ENCODE assay signal across 16 cellular contexts in the genomic region with DNA sequence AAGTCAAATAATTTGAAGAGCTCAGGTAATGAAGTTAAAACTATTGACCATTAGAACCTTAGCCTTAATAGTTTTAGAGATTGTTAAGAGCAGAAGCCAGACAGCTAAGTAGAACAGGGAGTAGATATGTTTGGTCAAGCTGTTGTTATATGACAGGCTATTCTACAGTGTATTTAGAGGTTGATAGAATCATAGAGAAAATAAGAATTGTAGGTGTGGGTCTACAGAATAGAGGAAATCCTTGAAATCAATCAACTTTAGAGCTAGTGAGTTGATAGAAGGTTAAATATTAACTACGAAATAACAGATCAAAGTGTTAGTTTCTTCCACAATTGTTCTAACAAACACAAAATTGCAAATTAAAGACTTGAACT.
DNase-seq lines count a peak whose midpoint lies in the region; ATAC-seq and TF ChIP-seq lines count a peak whose summit lies in the region.
"Had no signal": no experiment of that assay in that cellular context is flagged by ENCODE, and none has a peak within 500 bp of the region (broad histone marks: within the 10 kb centered on the region; RNA-seq: fewer than 3 reads in every experiment).

No MANE protein-coding gene starts in this region.

- no peaks in the 10 kb centered on the region for H3K36me3 ChIP-seq in GM23248 (ENCODE audit: low read depth)
- no peaks in the 10 kb centered on the region for H3K36me3 ChIP-seq in SK-N-SH (replicated peaks in 1 of 2; ENCODE audit: control insufficient read depth in 1 of 2, insufficient read depth in 2 of 2, low read length in 1 of 2)

- H3K4me2 ChIP-seq in GM23248 (ENCODE audit: unreplicated experiment) = peak overlapping the region; percentile 82
- H3K4me2 ChIP-seq in SK-N-SH = peak overlapping the region; percentile 46; the same call in 1 of the 2 replicates
- H3K4me2 ChIP-seq: A549 had no signal

- H4K20me1 ChIP-seq in GM23248 (ENCODE audit: insufficient read depth) = no peaks in the 10 kb centered on the region
- no peaks in the 10 kb centered on the region for H4K20me1 ChIP-seq in SK-N-SH (ENCODE audit: insufficient read depth)

- DNase-seq in GM23248 = no peak
- no peak for DNase-seq in SK-N-SH
- DNase-seq in left colon = no peak
- no peak for DNase-seq in osteocyte (ENCODE audit: extremely low spot score, unreplicated experiment)
- no peak for DNase-seq in activated CD4-positive, alpha-beta memory T cell treated with anti-CD3 and anti-CD28 coated beads for 36 hours
- no peak for DNase-seq in NCI-H446 treated with DMSO at 0.1 percent for 48 hours (lab: John Stamatoyannopoulos, UW)
- DNase-seq: 8988T; C1 segment of cervical spinal cord; Calu3; CD4-positive, alpha-beta memory T cell; COR-L47; DND-41; H7 had no signal

- in situ Hi-C loops in GM23248 (cut with MboI) = no loop called here

- H3K4me3 ChIP-seq in GM23248 = peak overlapping the region; percentile 51; the same call in 1 of the 2 replicates
- H3K4me3 ChIP-seq in SK-N-SH (ENCODE audit: low read depth in 2 of 2, low read length in 1 of 2) = no peak overlapping the region
- H3K4me3 ChIP-seq: A549 had no signal

- no peaks in the 10 kb centered on the region for H3K9me3 Mint-ChIP-seq in osteocyte (ENCODE audit: unreplicated experiment)
- no peaks in the 10 kb centered on the region for H3K9me3 Mint-ChIP-seq in activated CD4-positive, alpha-beta memory T cell treated with anti-CD3 and anti-CD28 coated beads for 36 hours

- H3K36me3 Mint-ChIP-seq in osteocyte (ENCODE audit: unreplicated experiment) = no peaks in the 10 kb centered on the region
- no peaks in the 10 kb centered on the region for H3K36me3 Mint-ChIP-seq in activated CD4-positive, alpha-beta memory T cell treated with anti-CD3 and anti-CD28 coated beads for 36 hours
- H3K36me3 Mint-ChIP-seq: CD4-positive, alpha-beta memory T cell had no signal

- H3K79me2 ChIP-seq in GM23248 (ENCODE audit: insufficient read depth) = no peaks in the 10 kb centered on the region
- H3K79me2 ChIP-seq in SK-N-SH (ENCODE audit: insufficient read depth) = no peaks in the 10 kb centered on the region

- H3K27ac ChIP-seq in GM23248 (peak overlapping the region; percentile 41), SK-N-SH (ENCODE audit: low read depth in 2 of 2, low read length in 1 of 2) (peak overlapping the region; percentile 67; a peak in 3 of 4 replicates)
- H3K27ac ChIP-seq: A549 had no signal

- peak overlapping the region; percentile 58 for H3K27ac Mint-ChIP-seq in osteocyte (ENCODE audit: unreplicated experiment)
- no peak overlapping the region for H3K27ac Mint-ChIP-seq in activated CD4-positive, alpha-beta memory T cell treated with anti-CD3 and anti-CD28 coated beads for 36 hours
- H3K27ac Mint-ChIP-seq: CD4-positive, alpha-beta memory T cell had no signal

- H3F3A ChIP-seq in GM23248 (ENCODE audit: insufficient read depth) = peaks cover 18% of the 10 kb centered on the region
- H3F3A ChIP-seq in SK-N-SH (replicated peaks; ENCODE audit: insufficient read depth) = peaks cover 17% of the 10 kb centered on the region

- H3K27me3 Mint-ChIP-seq in osteocyte (ENCODE audit: unreplicated experiment) = no peaks in the 10 kb centered on the region
- no peaks in the 10 kb centered on the region for H3K27me3 Mint-ChIP-seq in activated CD4-positive, alpha-beta memory T cell treated with anti-CD3 and anti-CD28 coated beads for 36 hours
- H3K27me3 Mint-ChIP-seq: CD4-positive, alpha-beta memory T cell had no signal

- no peak overlapping the region for H3K4me3 Mint-ChIP-seq in osteocyte (ENCODE audit: unreplicated experiment)
- no peak overlapping the region for H3K4me3 Mint-ChIP-seq in activated CD4-positive, alpha-beta memory T cell treated with anti-CD3 and anti-CD28 coated beads for 36 hours
- H3K4me3 Mint-ChIP-seq: CD4-positive, alpha-beta memory T cell had no signal

- no peak for TF ChIP-seq CTCF in SK-N-SH (IDR thresholded peaks at IDR 0.05)
- TF ChIP-seq CTCF in osteocyte (IDR thresholded peaks at IDR 0.05) = no peak

- H3K9me2 ChIP-seq in GM23248 (ENCODE audit: insufficient read depth) (peaks cover 5% of the 10 kb centered on the region; the same call in 1 of the 2 replicates), SK-N-SH (0 out of 2 replicates have a peak, but pooled peaks cover 3% of the 10 kb centered on the region)

- peaks cover 17% of the 10 kb centered on the region for H3K4me1 ChIP-seq in GM23248 (ENCODE audit: insufficient read depth)
- H3K4me1 ChIP-seq in SK-N-SH (ENCODE audit: control insufficient read depth in 1 of 2, insufficient read depth in 2 of 2, low read depth in 1 of 2, low read length in 1 of 2) = peaks cover 0 to 12% of the 10 kb centered on the region in 2 experiments; a peak in 3 of 4 replicates
- H3K4me1 ChIP-seq: A549 had no signal

- H3K27me3 ChIP-seq in GM23248 (replicated peaks; ENCODE audit: insufficient read depth) (no peaks in the 10 kb centered on the region), SK-N-SH (ENCODE audit: insufficient read depth) (no peaks in the 10 kb centered on the region)

- H3K4me1 Mint-ChIP-seq in osteocyte (ENCODE audit: unreplicated experiment) = peaks cover 21% of the 10 kb centered on the region
- no peaks in the 10 kb centered on the region for H3K4me1 Mint-ChIP-seq in activated CD4-positive, alpha-beta memory T cell treated with anti-CD3 and anti-CD28 coated beads for 36 hours (ENCODE audit: low read depth)
- H3K4me1 Mint-ChIP-seq: CD4-positive, alpha-beta memory T cell had no signal

- no peak overlapping the region for H3K9ac ChIP-seq in GM23248
- H3K9ac ChIP-seq in SK-N-SH = peak overlapping the region; percentile 17; the same call in 1 of the 2 replicates

- POLR2A ChIA-PET in SK-N-SH (lab: Yijun Ruan, JAX) = no interaction called here
- POLR2A ChIA-PET in activated CD4-positive, alpha-beta memory T cell treated with anti-CD3 and anti-CD28 coated beads for 36 hours (lab: Charles Lee) = no interaction called here

- 93 to 98% methylated on average over 1 of the region's 1 CpG for WGBS in GM23248 (ENCODE audit: low coverage in 1 of 2, low lambda C conversion rate in 2 of 2, missing lambda C conversion rate in 2 of 2), 2 experiments
- WGBS in SK-N-SH (ENCODE audit: low lambda C conversion rate) = 83% methylated on average over 1 of the region's 1 CpG

- intact Hi-C loops in left colon (cut with DNase I, micrococcal nuclease) = no loop called here
- intact Hi-C loops in activated CD4-positive, alpha-beta memory T cell treated with anti-CD3 and anti-CD28 coated beads for 36 hours (cut with micrococcal nuclease) = no loop called here

- no peak for TF ChIP-seq EP300 in SK-N-SH (IDR thresholded peaks at IDR 0.05; ENCODE audit: borderline replicate concordance in 1 of 2, low read depth in 1 of 2, low read length in 1 of 2)

- H2AFZ ChIP-seq in GM23248 (peak overlapping the region; percentile 62), SK-N-SH (ENCODE audit: low read depth) (peak overlapping the region; percentile 83)

- no peak for TF ChIP-seq RAD21 in SK-N-SH (IDR thresholded peaks at IDR 0.05; ENCODE audit: low read length)

- ATAC-seq in left colon (peak; percentile 45), HG03095 (IDR thresholded peaks at IDR 0.05; ENCODE audit: unreplicated experiment) (no peak), HG02981 (IDR thresholded peaks at IDR 0.05; ENCODE audit: unreplicated experiment) (no peak)
- ATAC-seq: A549 had no signal

- H3K9me3 ChIP-seq in GM23248 (ENCODE audit: low read depth) = no peaks in the 10 kb centered on the region
- H3K9me3 ChIP-seq in SK-N-SH = no peaks in the 10 kb centered on the region
- H3K9me3 ChIP-seq: A549 had no signal

- CTCF ChIA-PET in SK-N-SH (lab: Yijun Ruan, JAX) = interaction anchor here (0.6 to 1.2 kb wide), 4 partner anchors 9 to 197 kb away, joined by 3 to 5 read pairs (median 3); no protein-coding TSS in a partner anchor
- CTCF ChIA-PET in activated CD4-positive, alpha-beta memory T cell treated with anti-CD3 and anti-CD28 coated beads for 36 hours (lab: Charles Lee) = no interaction called here

TF ChIP-seq in SK-N-SH, 30 proteins besides CTCF, POLR2A, EP300 and RAD21 (continues in another document):
- TF ChIP-seq, protein P1, sequence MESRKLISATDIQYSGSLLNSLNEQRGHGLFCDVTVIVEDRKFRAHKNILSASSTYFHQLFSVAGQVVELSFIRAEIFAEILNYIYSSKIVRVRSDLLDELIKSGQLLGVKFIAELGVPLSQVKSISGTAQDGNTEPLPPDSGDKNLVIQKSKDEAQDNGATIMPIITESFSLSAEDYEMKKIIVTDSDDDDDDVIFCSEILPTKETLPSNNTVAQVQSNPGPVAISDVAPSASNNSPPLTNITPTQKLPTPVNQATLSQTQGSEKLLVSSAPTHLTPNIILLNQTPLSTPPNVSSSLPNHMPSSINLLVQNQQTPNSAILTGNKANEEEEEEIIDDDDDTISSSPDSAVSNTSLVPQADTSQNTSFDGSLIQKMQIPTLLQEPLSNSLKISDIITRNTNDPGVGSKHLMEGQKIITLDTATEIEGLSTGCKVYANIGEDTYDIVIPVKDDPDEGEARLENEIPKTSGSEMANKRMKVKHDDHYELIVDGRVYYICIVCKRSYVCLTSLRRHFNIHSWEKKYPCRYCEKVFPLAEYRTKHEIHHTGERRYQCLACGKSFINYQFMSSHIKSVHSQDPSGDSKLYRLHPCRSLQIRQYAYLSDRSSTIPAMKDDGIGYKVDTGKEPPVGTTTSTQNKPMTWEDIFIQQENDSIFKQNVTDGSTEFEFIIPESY (IDR thresholded peaks at IDR 0.05; ENCODE audit: borderline replicate concordance, low read depth) = no peak
- TF ChIP-seq, protein P2, sequence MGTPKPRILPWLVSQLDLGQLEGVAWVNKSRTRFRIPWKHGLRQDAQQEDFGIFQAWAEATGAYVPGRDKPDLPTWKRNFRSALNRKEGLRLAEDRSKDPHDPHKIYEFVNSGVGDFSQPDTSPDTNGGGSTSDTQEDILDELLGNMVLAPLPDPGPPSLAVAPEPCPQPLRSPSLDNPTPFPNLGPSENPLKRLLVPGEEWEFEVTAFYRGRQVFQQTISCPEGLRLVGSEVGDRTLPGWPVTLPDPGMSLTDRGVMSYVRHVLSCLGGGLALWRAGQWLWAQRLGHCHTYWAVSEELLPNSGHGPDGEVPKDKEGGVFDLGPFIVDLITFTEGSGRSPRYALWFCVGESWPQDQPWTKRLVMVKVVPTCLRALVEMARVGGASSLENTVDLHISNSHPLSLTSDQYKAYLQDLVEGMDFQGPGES (IDR thresholded peaks at IDR 0.05; ENCODE audit: low read depth, low read length) = no peak
- TF ChIP-seq MEF2A (IDR thresholded peaks at IDR 0.05; ENCODE audit: borderline replicate concordance, low read depth) = no peak
- TF ChIP-seq SIN3A (IDR thresholded peaks at IDR 0.05; ENCODE audit: borderline replicate concordance, low read depth, low read length) = no peak
- TF ChIP-seq, protein P3, sequence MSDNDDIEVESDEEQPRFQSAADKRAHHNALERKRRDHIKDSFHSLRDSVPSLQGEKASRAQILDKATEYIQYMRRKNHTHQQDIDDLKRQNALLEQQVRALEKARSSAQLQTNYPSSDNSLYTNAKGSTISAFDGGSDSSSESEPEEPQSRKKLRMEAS (IDR thresholded peaks at IDR 0.05; ENCODE audit: low read depth) = no peak
- no peak for TF ChIP-seq TAF1 (IDR thresholded peaks at IDR 0.05; ENCODE audit: borderline replicate concordance, low read depth, low read length)
- no peak for TF ChIP-seq CHD2 (IDR thresholded peaks at IDR 0.05; ENCODE audit: low read length, partially characterized antibody)
- TF ChIP-seq FOXJ3 (CRISPR knock-in tag; IDR thresholded peaks at IDR 0.05) = no peak
